In the genomic region with DNA sequence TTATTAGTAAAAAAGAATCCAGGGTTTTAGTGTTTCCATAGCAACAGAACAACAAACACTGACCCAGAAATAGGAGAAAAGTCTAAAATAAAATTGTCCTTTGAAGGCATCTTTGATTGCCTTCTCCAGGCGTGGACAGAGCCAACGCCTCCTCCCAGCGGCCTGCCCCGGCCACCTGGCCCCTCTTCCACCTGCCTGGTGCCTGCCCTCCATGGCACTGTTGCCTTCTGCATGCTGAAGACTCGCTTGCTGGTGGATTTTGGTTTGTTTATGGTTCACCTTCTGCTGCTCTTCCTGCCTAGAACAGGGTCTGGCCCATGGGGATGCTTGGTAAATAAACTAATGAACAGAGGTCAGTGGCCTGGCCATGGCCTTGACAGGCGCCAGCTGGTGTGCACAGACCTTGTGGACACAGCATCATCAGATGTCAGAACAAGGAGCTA, we compare ENCODE assay signal across 17 cellular contexts.
DNase-seq lines count a peak whose midpoint lies in the region; ATAC-seq and TF ChIP-seq lines count a peak whose summit lies in the region.
"Had no signal": no experiment of that assay in that cellular context is flagged by ENCODE, and none has a peak within 500 bp of the region (broad histone marks: within the 10 kb centered on the region; RNA-seq: fewer than 3 reads in every experiment).

No MANE protein-coding gene starts in this region.

- H3K27ac Mint-ChIP-seq in T-helper 17 cell = no peak overlapping the region
- H3K27ac Mint-ChIP-seq in endothelial cell (ENCODE audit: unreplicated experiment) = no peak overlapping the region
- H3K27ac Mint-ChIP-seq: B cell, HFFc6 had no signal

- no peak overlapping the region for H4K8ac ChIP-seq in mesenchymal stem cell (ENCODE audit: low read length)

- H3K4me3 ChIP-seq in right cardiac atrium (ENCODE audit: low read length) (no peak overlapping the region), mesenchymal stem cell (ENCODE audit: insufficient read depth in 1 of 2, low read depth in 1 of 2, low read length in 2 of 2) (no peak overlapping the region)

- H3K79me1 ChIP-seq in mesenchymal stem cell (replicated peaks; ENCODE audit: low read length, poor library complexity, severe bottlenecking) = no peaks in the 10 kb centered on the region

- H4K91ac ChIP-seq in mesenchymal stem cell (ENCODE audit: low read length) = no peak overlapping the region

- no peaks in the 10 kb centered on the region for H3K4me1 ChIP-seq in right cardiac atrium (ENCODE audit: control insufficient read depth, insufficient read depth, low read length)
- H3K4me1 ChIP-seq in mesenchymal stem cell (ENCODE audit: control insufficient read depth, insufficient read depth, low read depth, low read length) = no peaks in the 10 kb centered on the region

- H2BK120ac ChIP-seq in mesenchymal stem cell (ENCODE audit: low read depth, low read length) = no peak overlapping the region

- H3K27me3 ChIP-seq in right cardiac atrium (ENCODE audit: control insufficient read depth, insufficient read depth) = no peaks in the 10 kb centered on the region
- peaks cover 0 to 14% of the 10 kb centered on the region in 2 experiments for H3K27me3 ChIP-seq in mesenchymal stem cell (ENCODE audit: control insufficient read depth in 1 of 2, insufficient read depth in 1 of 2, low read length in 2 of 2)

- peaks cover 20% of the 10 kb centered on the region for H3K27me3 Mint-ChIP-seq in T-helper 17 cell
- H3K27me3 Mint-ChIP-seq in endothelial cell (ENCODE audit: unreplicated experiment) = no peaks in the 10 kb centered on the region

- H2BK5ac ChIP-seq in mesenchymal stem cell (ENCODE audit: low read depth, low read length, poor library complexity, severe bottlenecking) = no peak overlapping the region

- H3K4me2 ChIP-seq in mesenchymal stem cell (ENCODE audit: low read length, poor library complexity, severe bottlenecking) = no peak overlapping the region
- H3K4me2 ChIP-seq: KMS-11 had no signal

- intact Hi-C loops in Right ventricle myocardium superior (cut with DNase I) = no loop called here
- intact Hi-C loops in right cardiac atrium (cut with DNase I) = no loop called here
- intact Hi-C loops in left ventricle myocardium superior (cut with micrococcal nuclease) = no loop called here

- no peak overlapping the region for H2AFZ ChIP-seq in mesenchymal stem cell (ENCODE audit: low read depth, low read length)

- H3K4me1 Mint-ChIP-seq in T-helper 17 cell (no peaks in the 10 kb centered on the region), endothelial cell (ENCODE audit: unreplicated experiment) (no peaks in the 10 kb centered on the region)
- H3K4me1 Mint-ChIP-seq: B cell had no signal

- H3K27ac ChIP-seq in right cardiac atrium (ENCODE audit: low read length) = no peak overlapping the region
- no peak overlapping the region for H3K27ac ChIP-seq in mesenchymal stem cell (ENCODE audit: low read length, poor library complexity, severe bottlenecking)
- H3K27ac ChIP-seq: KMS-11 had no signal

- ATAC-seq in Right ventricle myocardium superior (ENCODE audit: poor library complexity) = peak; percentile 71
- no peak for ATAC-seq in right cardiac atrium
- peak; percentile 84 for ATAC-seq in left ventricle myocardium superior
- no peak for ATAC-seq in T-helper 17 cell
- ATAC-seq in GM18868 (IDR thresholded peaks at IDR 0.05; ENCODE audit: unreplicated experiment) = no peak

- H2BK12ac ChIP-seq in mesenchymal stem cell (ENCODE audit: low read length in 2 of 2) = no peak overlapping the region

- peaks cover 7% of the 10 kb centered on the region for H3K9me3 Mint-ChIP-seq in endothelial cell (ENCODE audit: unreplicated experiment)
- H3K9me3 Mint-ChIP-seq: HFFc6 had no signal

- H3K4me3 Mint-ChIP-seq in T-helper 17 cell (no peak overlapping the region), endothelial cell (ENCODE audit: unreplicated experiment) (no peak overlapping the region)
- H3K4me3 Mint-ChIP-seq: B cell, HFFc6 had no signal

- H3K4ac ChIP-seq in mesenchymal stem cell (ENCODE audit: low read depth in 1 of 2, low read length in 2 of 2) = no peak overlapping the region

- no peak overlapping the region for H3K9ac ChIP-seq in mesenchymal stem cell (ENCODE audit: low read length)
- H3K9ac ChIP-seq: KMS-11 had no signal

- no peak for TF ChIP-seq CTCF in endothelial cell (IDR thresholded peaks at IDR 0.05; ENCODE audit: unreplicated experiment)

- H3K36me3 Mint-ChIP-seq in T-helper 17 cell (ENCODE audit: low read depth) = no peaks in the 10 kb centered on the region
- H3K36me3 Mint-ChIP-seq in endothelial cell (ENCODE audit: low read depth, unreplicated experiment) = peaks cover 11% of the 10 kb centered on the region

- DNase-seq in Right ventricle myocardium superior (no peak), right cardiac atrium (no peak), left ventricle myocardium superior (peak; percentile 65), mesenchymal stem cell (peak; percentile 73), T-helper 17 cell (no peak), endothelial cell (ENCODE audit: low spot score) (no peak)
- DNase-seq: COR-L47, DMS 273 treated with DMSO at 0.1 percent for 48 hours, DND-41, H7, HFFc6, MV-4-11, NCI-H1694 treated with DMSO at 0.1 percent for 48 hours, NCI-H510A treated with DMSO at 0.1 percent for 48 hours had no signal

- H2BK15ac ChIP-seq in mesenchymal stem cell (ENCODE audit: low read depth, poor library complexity, severe bottlenecking) = no peak overlapping the region

- H3K23ac ChIP-seq in mesenchymal stem cell (ENCODE audit: low read length in 2 of 2) = no peak overlapping the region

- H2AK5ac ChIP-seq in mesenchymal stem cell (ENCODE audit: low read length, severe bottlenecking) = no peak overlapping the region

- peaks cover 0 to under 1% of the 10 kb centered on the region in 2 experiments for H3K36me3 ChIP-seq in mesenchymal stem cell (ENCODE audit: control insufficient read depth in 1 of 2, insufficient read depth in 2 of 2, low read depth in 1 of 2, low read length in 2 of 2)

- no peak overlapping the region for H3K14ac ChIP-seq in mesenchymal stem cell (ENCODE audit: low read length in 2 of 2)

- H3K9me3 ChIP-seq in right cardiac atrium (ENCODE audit: control insufficient read depth, low read length) (no peaks in the 10 kb centered on the region), mesenchymal stem cell (ENCODE audit: control insufficient read depth, low read length) (peaks cover 17% of the 10 kb centered on the region), T-helper 17 cell (ENCODE audit: control insufficient read depth, low read length, poor library complexity, severe bottlenecking) (no peaks in the 10 kb centered on the region)

- no peak overlapping the region for H3K18ac ChIP-seq in mesenchymal stem cell (ENCODE audit: low read depth in 1 of 2, low read length in 2 of 2)

- WGBS in right cardiac atrium = 45% methylated on average over 6 of the region's 6 CpGs
- WGBS in mesenchymal stem cell = 38% methylated on average over 6 of the region's 6 CpGs

Comparison
In these comparisons a context has a peak if more than half of its experiments do, and no peak if none do; other contexts are left out.
1. ATAC-seq: peak in Right ventricle myocardium superior (single experiment) and left ventricle myocardium superior (single experiment); none in right cardiac atrium (0 of 2), T-helper 17 cell (single experiment) and GM18868 (single experiment).
2. DNase-seq: peak in left ventricle myocardium superior (single experiment) and mesenchymal stem cell (single experiment); none in Right ventricle myocardium superior (single experiment), right cardiac atrium (0 of 3), T-helper 17 cell (0 of 3) and endothelial cell (single experiment).